In genomic region chr3:60674870-60675269, GRCh38 we compare ENCODE assay signal across 23 cellular contexts.
"Had no signal": no experiment of that assay in that cellular context is flagged by ENCODE, and none has a peak within 500 bp of the region (broad histone marks: within the 10 kb centered on the region; RNA-seq: fewer than 3 reads in every experiment).

No MANE protein-coding gene starts in this region.

- H3K4me1 ChIP-seq: sigmoid colon, suprapubic skin, tibial artery had no signal

- H3K36me3 Mint-ChIP-seq: activated naive CD4-positive, alpha-beta T cell treated with anti-CD3 and anti-CD28 coated beads, Interleukin-2, amount 50 U/mL, for 24 hours; natural killer cell; neural progenitor cell; stimulated activated naive B cell treated with anti-CD40 and anti-IgM and Interleukin-4, amounts not matched to agents 10 μg/mL and 1 μg/mL and 100 μg/mL, for 72 hours had no signal

- H3K27ac Mint-ChIP-seq: activated CD8-positive, alpha-beta T cell treated with anti-CD3 and anti-CD28 coated beads for 36 hours; activated naive CD4-positive, alpha-beta T cell treated with anti-CD3 and anti-CD28 coated beads, Interleukin-2, amount 50 U/mL, for 24 hours; activated naive CD8-positive, alpha-beta T cell treated with anti-CD3 and anti-CD28 coated beads, Interleukin-2, amount 50 U/mL, for 24 hours; activated T-helper 2 cell treated with anti-CD3 and anti-CD28 coated beads, Interferon-gamma antibody, Interleukin-2, Interleukin-4, amounts not matched to agents 10 μg/mL and 5 μg/mL and 100 μg/mL, durations not matched to agents 14 hours and 24 hours and 36 hours; natural killer cell; neural progenitor cell; stimulated activated naive B cell treated with anti-CD40 and anti-IgM and Interleukin-4, amounts not matched to agents 10 μg/mL and 1 μg/mL and 100 μg/mL, for 72 hours had no signal

- H3K4me3 ChIP-seq: neural progenitor cell, sigmoid colon, smooth muscle cell, suprapubic skin, tibial artery had no signal

- H3K9me3 ChIP-seq: sigmoid colon, suprapubic skin had no signal

- H3K27me3 ChIP-seq: neural progenitor cell, sigmoid colon, suprapubic skin, tibial artery had no signal

- H3K4me1 Mint-ChIP-seq: activated naive CD8-positive, alpha-beta T cell treated with anti-CD3 and anti-CD28 coated beads, Interleukin-2, amount 50 U/mL, for 24 hours; natural killer cell; stimulated activated naive B cell treated with anti-CD40 and anti-IgM and Interleukin-4, amounts not matched to agents 10 μg/mL and 1 μg/mL and 100 μg/mL, for 72 hours had no signal

- H3K9me3 Mint-ChIP-seq: activated naive CD4-positive, alpha-beta T cell treated with anti-CD3 and anti-CD28 coated beads, Interleukin-2, amount 50 U/mL, for 24 hours; activated T-helper 2 cell treated with anti-CD3 and anti-CD28 coated beads, Interferon-gamma antibody, Interleukin-2, Interleukin-4, amounts not matched to agents 10 μg/mL and 5 μg/mL and 100 μg/mL, durations not matched to agents 14 hours and 24 hours and 36 hours had no signal

- H3K27me3 Mint-ChIP-seq: activated CD8-positive, alpha-beta T cell treated with anti-CD3 and anti-CD28 coated beads for 36 hours; activated naive CD4-positive, alpha-beta T cell treated with anti-CD3 and anti-CD28 coated beads, Interleukin-2, amount 50 U/mL, for 24 hours; activated naive CD8-positive, alpha-beta T cell treated with anti-CD3 and anti-CD28 coated beads, Interleukin-2, amount 50 U/mL, for 24 hours; stimulated activated naive B cell treated with anti-CD40 and anti-IgM and Interleukin-4, amounts not matched to agents 10 μg/mL and 1 μg/mL and 100 μg/mL, for 72 hours had no signal

- H3K27ac ChIP-seq: neural progenitor cell, sigmoid colon, suprapubic skin, tibial artery had no signal

- H3K36me3 ChIP-seq: neural progenitor cell, sigmoid colon, suprapubic skin, tibial artery had no signal

- H3K4me2 ChIP-seq: neural progenitor cell, smooth muscle cell had no signal

- DNase-seq: activated CD4-positive, alpha-beta T cell treated with anti-CD3 and anti-CD28 coated beads, Interleukin-2, amount 50 U/mL, for 1 hour; activated CD4-positive, CD25-positive, alpha-beta regulatory T cell treated with anti-CD3 and anti-CD28 coated beads, Interleukin-2, amount 50 U/mL, for 72 hours; activated CD8-positive, alpha-beta T cell treated with anti-CD3 and anti-CD28 coated beads for 36 hours; activated naive CD8-positive, alpha-beta T cell treated with anti-CD3 and anti-CD28 coated beads, Interleukin-2, amount 50 U/mL, for 24 hours; activated T-cell treated with anti-CD3 and anti-CD28 coated beads, Interleukin-2, amount 50 U/mL, for 48 hours; amygdala; caudate nucleus; cortex of kidney; foreskin fibroblast; head of caudate nucleus; hippocampal formation; left colon; natural killer cell; posterior cingulate gyrus; sigmoid colon; stimulated activated CD4-positive, alpha-beta T cell treated with anti-CD3 and anti-CD28 coated beads, Interleukin-1b, Interleukin-23, amount 100 ng/mL, for 48 hours; stimulated activated naive B cell treated with anti-CD40 and anti-IgM and Interleukin-4, amounts not matched to agents 10 μg/mL and 1 μg/mL and 100 μg/mL, for 72 hours; tibial artery had no signal

- H3K9ac ChIP-seq: neural progenitor cell had no signal

- ATAC-seq: activated CD8-positive, alpha-beta T cell treated with anti-CD3 and anti-CD28 coated beads for 36 hours; activated naive CD8-positive, alpha-beta T cell treated with anti-CD3 and anti-CD28 coated beads, Interleukin-2, amount 50 U/mL, for 24 hours; left colon; natural killer cell; stimulated activated naive B cell treated with anti-CD40 and anti-IgM and Interleukin-4, amounts not matched to agents 10 μg/mL and 1 μg/mL and 100 μg/mL, for 72 hours had no signal

- H2AFZ ChIP-seq: neural progenitor cell had no signal

- H3K4me3 Mint-ChIP-seq: activated CD8-positive, alpha-beta T cell treated with anti-CD3 and anti-CD28 coated beads for 36 hours; activated naive CD4-positive, alpha-beta T cell treated with anti-CD3 and anti-CD28 coated beads, Interleukin-2, amount 50 U/mL, for 24 hours; activated naive CD8-positive, alpha-beta T cell treated with anti-CD3 and anti-CD28 coated beads, Interleukin-2, amount 50 U/mL, for 24 hours; natural killer cell; neural progenitor cell; stimulated activated naive B cell treated with anti-CD40 and anti-IgM and Interleukin-4, amounts not matched to agents 10 μg/mL and 1 μg/mL and 100 μg/mL, for 72 hours had no signal
